16 cellular contexts compared by ENCODE assay signal in genomic region chr3:143883151-143883550, GRCh38.
"Had no signal": no experiment of that assay in that cellular context is flagged by ENCODE, and none has a peak within 500 bp of the region (broad histone marks: within the 10 kb centered on the region; RNA-seq: fewer than 3 reads in every experiment).

No MANE protein-coding gene starts in this region.

- ATAC-seq: foreskin keratinocyte; left colon; mucosa of descending colon; naive thymus-derived CD8-positive, alpha-beta T cell; sciatic nerve had no signal

- H3K4me3 ChIP-seq: colonic mucosa, mucosa of descending colon, stomach, thoracic aorta, transverse colon had no signal

- H3K9me3 ChIP-seq: colonic mucosa, mucosa of descending colon, stomach, thoracic aorta, transverse colon had no signal

- H3K4me1 ChIP-seq: colonic mucosa, foreskin keratinocyte, stomach, transverse colon had no signal

- H3K27me3 ChIP-seq: colonic mucosa, foreskin keratinocyte, stomach, transverse colon had no signal

- H3K4me3 Mint-ChIP-seq: naive thymus-derived CD8-positive, alpha-beta T cell had no signal

- H3K27ac Mint-ChIP-seq: naive thymus-derived CD8-positive, alpha-beta T cell had no signal

- DNase-seq: colonic mucosa; dermis blood vessel endothelial cell; erythroblast; left colon; mucosa of descending colon; naive thymus-derived CD8-positive, alpha-beta T cell; posterior cingulate gyrus; stimulated activated CD4-positive, alpha-beta T cell treated with anti-CD3 and anti-CD28 coated beads, Interleukin-12 subunit alpha, Interleukin-12 subunit beta, amount 100 ng/mL, for 4 hours; stimulated activated CD4-positive, alpha-beta T cell treated with anti-CD3 and anti-CD28 coated beads, Interleukin-4, amount 100 ng/mL, for 1 hour; stimulated activated naive CD4-positive, alpha-beta T cell; stomach; substantia nigra; transverse colon had no signal

- H3K36me3 Mint-ChIP-seq: naive thymus-derived CD8-positive, alpha-beta T cell had no signal

- H3K36me3 ChIP-seq: colonic mucosa, stomach, thoracic aorta, transverse colon had no signal

- H3K27ac ChIP-seq: colonic mucosa, foreskin keratinocyte, stomach, thoracic aorta, transverse colon had no signal

- H3K4me1 Mint-ChIP-seq: naive thymus-derived CD8-positive, alpha-beta T cell had no signal
